ENCODE assay signal across 24 cellular contexts in the genomic region with DNA sequence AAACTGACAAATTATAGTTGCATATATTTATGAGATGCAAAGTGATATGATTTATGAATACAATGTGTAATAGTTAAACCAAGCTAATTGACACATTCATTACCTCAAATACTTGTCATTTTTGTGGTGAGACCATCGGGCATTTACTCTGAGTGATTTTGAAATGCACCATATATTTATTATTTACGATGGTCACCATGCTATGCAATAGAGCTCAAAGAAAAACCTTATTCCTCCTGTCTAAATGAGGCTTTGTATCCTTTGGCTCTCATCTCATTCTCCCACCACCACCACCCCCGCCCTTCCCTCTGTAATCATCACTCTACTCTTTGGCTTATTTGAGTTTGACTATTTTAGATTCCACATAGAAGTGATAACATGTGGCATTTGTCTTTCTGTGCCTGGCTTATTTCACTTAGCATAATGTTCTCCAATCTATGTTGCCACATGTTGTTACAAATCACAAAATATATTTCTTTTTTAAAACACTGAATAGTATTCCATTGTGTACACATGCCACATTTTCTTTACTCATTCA.
"Had no signal": no experiment of that assay in that cellular context is flagged by ENCODE, and none has a peak within 500 bp of the region (broad histone marks: within the 10 kb centered on the region; RNA-seq: fewer than 3 reads in every experiment).

No MANE protein-coding gene starts in this region.

- H3K27me3 ChIP-seq: colonic mucosa, ovary, sigmoid colon, suprapubic skin, tibial artery had no signal

- H3K27ac ChIP-seq: colonic mucosa, foreskin keratinocyte, ovary, sigmoid colon, suprapubic skin, tibial artery had no signal

- FAIRE-seq: islet of Langerhans had no signal

- H3K4me1 ChIP-seq: colonic mucosa, sigmoid colon had no signal

- H3K4me2 ChIP-seq: smooth muscle cell had no signal

- H3K9me3 ChIP-seq: colonic mucosa, ovary had no signal

- H3K36me3 ChIP-seq: colonic mucosa, ovary, sigmoid colon, suprapubic skin, tibial artery had no signal

- DNase-seq: activated CD4-positive, alpha-beta T cell treated with anti-CD3 and anti-CD28 coated beads for 36 hours; activated CD4-positive, alpha-beta T cell treated with anti-CD3 and anti-CD28 coated beads, Interleukin-2, amount 50 U/mL, for 4 hours; activated CD4-positive, CD25-positive, alpha-beta regulatory T cell; activated naive CD4-positive, alpha-beta T cell; activated T-cell treated with anti-CD3 and anti-CD28 coated beads for 4 hours; activated T-cell treated with anti-CD3 and anti-CD28 coated beads, Interleukin-2, amount 50 U/mL, for 72 hours; anterior cingulate cortex; cerebellar nuclear complex; colonic mucosa; effector CD8-positive, alpha-beta T cell; foreskin keratinocyte; left cardiac atrium; midbrain; naive thymus-derived CD4-positive, alpha-beta T cell; ovary; sigmoid colon; stimulated activated CD4-positive, alpha-beta T cell treated with anti-CD3 and anti-CD28 coated beads, Interleukin-1b, Interleukin-23, amount 100 ng/mL, for 48 hours; stimulated activated naive CD4-positive, alpha-beta T cell; T-helper 1 cell; tibial artery had no signal

- H3K4me3 ChIP-seq: colonic mucosa, ovary, sigmoid colon, smooth muscle cell, suprapubic skin, tibial artery had no signal

- ATAC-seq: activated CD4-positive, alpha-beta T cell treated with anti-CD3 and anti-CD28 coated beads for 36 hours; activated naive CD4-positive, alpha-beta T cell treated with anti-CD3 and anti-CD28 coated beads, Interleukin-2, amount 50 U/mL, for 72 hours; activated T-cell treated with anti-CD3 and anti-CD28 coated beads, Interleukin-2, amount 50 U/mL, for 72 hours; foreskin keratinocyte; naive thymus-derived CD4-positive, alpha-beta T cell had no signal
